ENCODE assay signal across 18 cellular contexts in the genomic region with DNA sequence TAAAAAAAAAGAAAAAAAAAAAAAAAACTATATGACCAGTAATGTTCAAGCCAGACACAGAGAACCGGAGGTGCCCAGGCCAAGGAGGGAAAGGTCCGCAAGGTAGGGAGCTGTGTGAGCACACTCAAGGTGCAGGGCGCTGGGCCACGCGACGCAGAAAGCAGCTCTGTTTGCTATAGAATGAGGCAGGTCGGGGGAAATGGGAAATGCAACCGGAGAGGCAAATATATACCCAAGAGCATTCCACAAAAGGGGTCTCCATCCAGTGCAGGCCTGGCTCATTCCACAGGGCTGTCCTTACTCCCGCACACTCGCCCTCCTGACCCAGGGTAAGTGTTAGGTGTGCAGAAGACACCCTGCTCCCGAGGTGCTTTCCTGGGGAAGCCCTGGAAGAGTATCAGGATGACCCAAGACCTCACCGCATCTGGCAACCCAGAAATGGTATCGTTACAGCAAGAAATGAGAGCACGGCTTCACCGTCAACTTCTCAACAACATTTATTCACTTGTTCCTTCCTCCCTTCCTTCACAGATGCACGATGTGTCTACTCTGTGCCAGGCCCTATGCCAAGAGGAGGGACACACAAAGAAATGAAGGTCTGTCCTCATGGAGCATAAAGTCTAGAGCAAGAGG.
DNase-seq lines count a peak whose midpoint lies in the region; ATAC-seq and TF ChIP-seq lines count a peak whose summit lies in the region.
"Had no signal": no experiment of that assay in that cellular context is flagged by ENCODE, and none has a peak within 500 bp of the region (broad histone marks: within the 10 kb centered on the region; RNA-seq: fewer than 3 reads in every experiment).

No MANE protein-coding gene starts in this region.

- peak overlapping the region; percentile 94 for H3K27ac Mint-ChIP-seq in activated CD8-positive, alpha-beta memory T cell treated with anti-CD3 and anti-CD28 coated beads, Interleukin-2, amount 10 ng/mL, durations not matched to agents 7 days and 5 days
- H3K27ac Mint-ChIP-seq in stimulated activated naive CD8-positive, alpha-beta T cell treated with anti-CD3 and anti-CD28 coated beads, Interleukin-15, amount 100 ng/mL, for 72 hours: peak overlapping the region; percentile 96 to 97
- H3K27ac Mint-ChIP-seq: mesothelial cell of epicardium had no signal

- no peaks in the 10 kb centered on the region for H3K9me3 Mint-ChIP-seq in activated CD8-positive, alpha-beta memory T cell treated with anti-CD3 and anti-CD28 coated beads, Interleukin-2, amount 10 ng/mL, durations not matched to agents 7 days and 5 days (ENCODE audit: low read depth)
- H3K9me3 Mint-ChIP-seq in stimulated activated naive CD8-positive, alpha-beta T cell treated with anti-CD3 and anti-CD28 coated beads, Interleukin-15, amount 100 ng/mL, for 72 hours: no peaks in the 10 kb centered on the region
- H3K9me3 Mint-ChIP-seq: mesothelial cell of epicardium had no signal

- no peak for TF ChIP-seq EP300 in ovary (IDR thresholded peaks at IDR 0.05)

- TF ChIP-seq CTCF in ovary (IDR thresholded peaks at IDR 0.05): no peak

- no peak for ATAC-seq in activated CD8-positive, alpha-beta memory T cell treated with anti-CD3 and anti-CD28 coated beads, Interleukin-2, amount 10 ng/mL, durations not matched to agents 7 days and 5 days
- peak; percentile 38 for ATAC-seq in stimulated activated naive CD8-positive, alpha-beta T cell treated with anti-CD3 and anti-CD28 coated beads, Interleukin-15, amount 100 ng/mL, for 72 hours
- ATAC-seq: left cardiac atrium had no signal

- intact Hi-C loops in ovary (cut with DNase I): loop anchor here in 1 of 4 donors (10.0 kb wide), 1 partner anchor 161 kb away; no protein-coding TSS in a partner anchor

- no peaks in the 10 kb centered on the region for H3K27me3 ChIP-seq in effector memory CD4-positive, alpha-beta T cell (replicated peaks; ENCODE audit: control insufficient read depth, insufficient read depth, low read length, poor library complexity, severe bottlenecking)
- H3K27me3 ChIP-seq in ovary: no peaks in the 10 kb centered on the region
- H3K27me3 ChIP-seq: transverse colon had no signal

- TF ChIP-seq POLR2A in ovary (IDR thresholded peaks at IDR 0.05): no peak

- peak; percentile 61 for DNase-seq in activated effector memory CD4-positive, alpha-beta T cell treated with anti-CD3 and anti-CD28 coated beads, Interleukin-2, amount 50 U/mL, for 16 hours
- no peak for DNase-seq in activated effector memory CD4-positive, alpha-beta T cell treated with Interleukin-2 at 50 U/mL for 16 hours
- no peak for DNase-seq in activated CD8-positive, alpha-beta memory T cell treated with anti-CD3 and anti-CD28 coated beads, Interleukin-2, amount 10 ng/mL, durations not matched to agents 7 days and 5 days
- no peak for DNase-seq in effector memory CD4-positive, alpha-beta T cell
- DNase-seq in stimulated activated naive CD8-positive, alpha-beta T cell treated with anti-CD3 and anti-CD28 coated beads, Interleukin-15, amount 100 ng/mL, for 72 hours: peak in 1 of 2 donors; percentile 60
- DNase-seq in D341Med (ENCODE audit: low spot score) (no peak), ovary (no peak)
- no peak for DNase-seq in stimulated activated naive CD4-positive, alpha-beta T cell treated with Interleukin-2 at 50 U/mL for 16 hours (lab: John Stamatoyannopoulos, UW)
- DNase-seq: DND-41, foreskin fibroblast, left cardiac atrium, NCI-H526, SHP77 treated with DMSO at 0.1 percent for 48 hours, T-helper 9 cell, transverse colon had no signal

- peaks cover 93% of the 10 kb centered on the region for H3K4me1 ChIP-seq in effector memory CD4-positive, alpha-beta T cell (ENCODE audit: control insufficient read depth, insufficient read depth, low read length, poor library complexity, severe bottlenecking)
- no peaks in the 10 kb centered on the region for H3K4me1 ChIP-seq in ovary (ENCODE audit: insufficient read depth)
- H3K4me1 ChIP-seq: transverse colon had no signal

- H3K36me3 ChIP-seq in effector memory CD4-positive, alpha-beta T cell (ENCODE audit: control insufficient read depth, insufficient read depth, low read length): peaks cover 25% of the 10 kb centered on the region
- H3K36me3 ChIP-seq in ovary: no peaks in the 10 kb centered on the region
- H3K36me3 ChIP-seq: neutrophil, transverse colon had no signal

- H3K4me3 Mint-ChIP-seq in activated CD8-positive, alpha-beta memory T cell treated with anti-CD3 and anti-CD28 coated beads, Interleukin-2, amount 10 ng/mL, durations not matched to agents 7 days and 5 days: no peak overlapping the region
- H3K4me3 Mint-ChIP-seq in stimulated activated naive CD8-positive, alpha-beta T cell treated with anti-CD3 and anti-CD28 coated beads, Interleukin-15, amount 100 ng/mL, for 72 hours: peak overlapping the region; percentile 89
- H3K4me3 Mint-ChIP-seq: brain, mesothelial cell of epicardium had no signal

- CTCF ChIA-PET in activated CD8-positive, alpha-beta memory T cell treated with anti-CD3 and anti-CD28 coated beads, Interleukin-2, amount 10 ng/mL, durations not matched to agents 7 days and 5 days (lab: Charles Lee): no interaction called here

- peaks cover 93% of the 10 kb centered on the region for H3K4me1 Mint-ChIP-seq in activated CD8-positive, alpha-beta memory T cell treated with anti-CD3 and anti-CD28 coated beads, Interleukin-2, amount 10 ng/mL, durations not matched to agents 7 days and 5 days
- peaks cover 96% of the 10 kb centered on the region for H3K4me1 Mint-ChIP-seq in stimulated activated naive CD8-positive, alpha-beta T cell treated with anti-CD3 and anti-CD28 coated beads, Interleukin-15, amount 100 ng/mL, for 72 hours

- H3K9me3 ChIP-seq in effector memory CD4-positive, alpha-beta T cell (ENCODE audit: control insufficient read depth, low read length): no peaks in the 10 kb centered on the region
- H3K9me3 ChIP-seq in ovary: no peaks in the 10 kb centered on the region
- H3K9me3 ChIP-seq: neutrophil, transverse colon had no signal

- no peak overlapping the region for H3K4me3 ChIP-seq in effector memory CD4-positive, alpha-beta T cell (ENCODE audit: insufficient read depth, low read depth, low read length, poor library complexity, severe bottlenecking)
- H3K4me3 ChIP-seq in ovary: no peak overlapping the region
- H3K4me3 ChIP-seq: transverse colon had no signal

- H3K27me3 Mint-ChIP-seq in activated CD8-positive, alpha-beta memory T cell treated with anti-CD3 and anti-CD28 coated beads, Interleukin-2, amount 10 ng/mL, durations not matched to agents 7 days and 5 days: no peaks in the 10 kb centered on the region
- H3K27me3 Mint-ChIP-seq in stimulated activated naive CD8-positive, alpha-beta T cell treated with anti-CD3 and anti-CD28 coated beads, Interleukin-15, amount 100 ng/mL, for 72 hours: no peaks in the 10 kb centered on the region

- peaks cover 33% of the 10 kb centered on the region for H3K36me3 Mint-ChIP-seq in activated CD8-positive, alpha-beta memory T cell treated with anti-CD3 and anti-CD28 coated beads, Interleukin-2, amount 10 ng/mL, durations not matched to agents 7 days and 5 days

- WGBS in ovary, 3 donors: 94 to 96% (median 96%) methylated on average over 16 of the region's 16 CpGs

- peak overlapping the region; percentile 51 for H3K27ac ChIP-seq in effector memory CD4-positive, alpha-beta T cell (ENCODE audit: insufficient read depth, low read length, poor library complexity, severe bottlenecking)
- H3K27ac ChIP-seq in ovary: no peak overlapping the region
- H3K27ac ChIP-seq: neutrophil, transverse colon had no signal
